1 cellular context compared by ENCODE assay signal in the genomic region with DNA sequence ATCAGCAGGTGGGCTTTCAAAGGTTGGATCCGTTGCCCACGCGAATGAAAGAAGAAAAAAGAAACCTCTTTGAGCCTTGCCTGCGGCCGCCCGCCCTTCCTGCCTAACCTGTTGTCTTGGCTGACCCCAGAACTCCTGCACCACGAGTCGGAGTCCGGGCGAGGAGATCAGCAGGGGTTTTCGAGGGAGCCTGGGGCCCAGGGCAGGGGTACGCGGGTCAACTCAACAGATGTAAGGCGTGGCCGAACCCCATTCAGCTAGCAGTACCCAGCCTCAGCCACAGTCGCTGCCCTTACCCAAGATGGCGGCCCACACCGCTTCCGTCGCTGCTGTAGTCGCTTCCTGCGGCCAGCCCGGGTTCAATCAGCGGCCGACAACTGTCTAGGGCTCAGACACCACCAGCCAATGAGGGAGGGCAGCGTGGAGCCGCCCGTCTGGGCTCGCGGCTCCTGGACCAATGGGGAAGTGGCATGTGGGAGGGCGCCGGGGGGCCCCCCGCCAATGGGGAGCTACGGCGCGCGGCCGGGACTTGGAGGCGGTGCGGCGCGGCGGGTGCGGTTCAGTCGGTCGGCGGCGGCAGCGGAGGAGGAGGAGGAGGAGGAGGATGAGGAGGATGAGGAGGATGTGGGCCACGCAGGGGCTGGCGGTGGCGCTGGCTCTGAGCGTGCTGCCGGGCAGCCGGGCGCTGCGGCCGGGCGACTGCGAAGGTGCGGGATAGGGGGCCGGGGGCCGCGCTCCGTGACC.
TF ChIP-seq lines count a peak whose summit lies in the region.

A gene (plus strand): TSS at position 562 of the 744 bp plus-strand sequence. CDS start 52 bp downstream, at position 614.

TF ChIP-seq in HepG2, 621 proteins besides CTCF, POLR2A, EP300 and RAD21 (continued from another document and continues in another):
- no peak for TF ChIP-seq RBAK (CRISPR knock-in tag; IDR thresholded peaks at IDR 0.05)
- TF ChIP-seq, protein P1, sequence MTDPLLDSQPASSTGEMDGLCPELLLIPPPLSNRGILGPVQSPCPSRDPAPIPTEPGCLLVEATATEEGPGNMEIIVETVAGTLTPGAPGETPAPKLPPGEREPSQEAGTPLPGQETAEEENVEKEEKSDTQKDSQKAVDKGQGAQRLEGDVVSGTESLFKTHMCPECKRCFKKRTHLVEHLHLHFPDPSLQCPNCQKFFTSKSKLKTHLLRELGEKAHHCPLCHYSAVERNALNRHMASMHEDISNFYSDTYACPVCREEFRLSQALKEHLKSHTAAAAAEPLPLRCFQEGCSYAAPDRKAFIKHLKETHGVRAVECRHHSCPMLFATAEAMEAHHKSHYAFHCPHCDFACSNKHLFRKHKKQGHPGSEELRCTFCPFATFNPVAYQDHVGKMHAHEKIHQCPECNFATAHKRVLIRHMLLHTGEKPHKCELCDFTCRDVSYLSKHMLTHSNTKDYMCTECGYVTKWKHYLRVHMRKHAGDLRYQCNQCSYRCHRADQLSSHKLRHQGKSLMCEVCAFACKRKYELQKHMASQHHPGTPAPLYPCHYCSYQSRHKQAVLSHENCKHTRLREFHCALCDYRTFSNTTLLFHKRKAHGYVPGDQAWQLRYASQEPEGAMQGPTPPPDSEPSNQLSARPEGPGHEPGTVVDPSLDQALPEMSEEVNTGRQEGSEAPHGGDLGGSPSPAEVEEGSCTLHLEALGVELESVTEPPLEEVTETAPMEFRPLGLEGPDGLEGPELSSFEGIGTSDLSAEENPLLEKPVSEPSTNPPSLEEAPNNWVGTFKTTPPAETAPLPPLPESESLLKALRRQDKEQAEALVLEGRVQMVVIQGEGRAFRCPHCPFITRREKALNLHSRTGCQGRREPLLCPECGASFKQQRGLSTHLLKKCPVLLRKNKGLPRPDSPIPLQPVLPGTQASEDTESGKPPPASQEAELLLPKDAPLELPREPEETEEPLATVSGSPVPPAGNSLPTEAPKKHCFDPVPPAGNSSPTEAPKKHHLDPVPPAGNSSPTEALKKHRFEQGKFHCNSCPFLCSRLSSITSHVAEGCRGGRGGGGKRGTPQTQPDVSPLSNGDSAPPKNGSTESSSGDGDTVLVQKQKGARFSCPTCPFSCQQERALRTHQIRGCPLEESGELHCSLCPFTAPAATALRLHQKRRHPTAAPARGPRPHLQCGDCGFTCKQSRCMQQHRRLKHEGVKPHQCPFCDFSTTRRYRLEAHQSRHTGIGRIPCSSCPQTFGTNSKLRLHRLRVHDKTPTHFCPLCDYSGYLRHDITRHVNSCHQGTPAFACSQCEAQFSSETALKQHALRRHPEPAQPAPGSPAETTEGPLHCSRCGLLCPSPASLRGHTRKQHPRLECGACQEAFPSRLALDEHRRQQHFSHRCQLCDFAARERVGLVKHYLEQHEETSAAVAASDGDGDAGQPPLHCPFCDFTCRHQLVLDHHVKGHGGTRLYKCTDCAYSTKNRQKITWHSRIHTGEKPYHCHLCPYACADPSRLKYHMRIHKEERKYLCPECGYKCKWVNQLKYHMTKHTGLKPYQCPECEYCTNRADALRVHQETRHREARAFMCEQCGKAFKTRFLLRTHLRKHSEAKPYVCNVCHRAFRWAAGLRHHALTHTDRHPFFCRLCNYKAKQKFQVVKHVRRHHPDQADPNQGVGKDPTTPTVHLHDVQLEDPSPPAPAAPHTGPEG (CRISPR knock-in tag; IDR thresholded peaks at IDR 0.05), result no peak
- TF ChIP-seq ZNF230 (CRISPR knock-in tag; IDR thresholded peaks at IDR 0.05), result peak; percentile 46; the same call in 1 of the 2 replicates
- TF ChIP-seq, protein P2, sequence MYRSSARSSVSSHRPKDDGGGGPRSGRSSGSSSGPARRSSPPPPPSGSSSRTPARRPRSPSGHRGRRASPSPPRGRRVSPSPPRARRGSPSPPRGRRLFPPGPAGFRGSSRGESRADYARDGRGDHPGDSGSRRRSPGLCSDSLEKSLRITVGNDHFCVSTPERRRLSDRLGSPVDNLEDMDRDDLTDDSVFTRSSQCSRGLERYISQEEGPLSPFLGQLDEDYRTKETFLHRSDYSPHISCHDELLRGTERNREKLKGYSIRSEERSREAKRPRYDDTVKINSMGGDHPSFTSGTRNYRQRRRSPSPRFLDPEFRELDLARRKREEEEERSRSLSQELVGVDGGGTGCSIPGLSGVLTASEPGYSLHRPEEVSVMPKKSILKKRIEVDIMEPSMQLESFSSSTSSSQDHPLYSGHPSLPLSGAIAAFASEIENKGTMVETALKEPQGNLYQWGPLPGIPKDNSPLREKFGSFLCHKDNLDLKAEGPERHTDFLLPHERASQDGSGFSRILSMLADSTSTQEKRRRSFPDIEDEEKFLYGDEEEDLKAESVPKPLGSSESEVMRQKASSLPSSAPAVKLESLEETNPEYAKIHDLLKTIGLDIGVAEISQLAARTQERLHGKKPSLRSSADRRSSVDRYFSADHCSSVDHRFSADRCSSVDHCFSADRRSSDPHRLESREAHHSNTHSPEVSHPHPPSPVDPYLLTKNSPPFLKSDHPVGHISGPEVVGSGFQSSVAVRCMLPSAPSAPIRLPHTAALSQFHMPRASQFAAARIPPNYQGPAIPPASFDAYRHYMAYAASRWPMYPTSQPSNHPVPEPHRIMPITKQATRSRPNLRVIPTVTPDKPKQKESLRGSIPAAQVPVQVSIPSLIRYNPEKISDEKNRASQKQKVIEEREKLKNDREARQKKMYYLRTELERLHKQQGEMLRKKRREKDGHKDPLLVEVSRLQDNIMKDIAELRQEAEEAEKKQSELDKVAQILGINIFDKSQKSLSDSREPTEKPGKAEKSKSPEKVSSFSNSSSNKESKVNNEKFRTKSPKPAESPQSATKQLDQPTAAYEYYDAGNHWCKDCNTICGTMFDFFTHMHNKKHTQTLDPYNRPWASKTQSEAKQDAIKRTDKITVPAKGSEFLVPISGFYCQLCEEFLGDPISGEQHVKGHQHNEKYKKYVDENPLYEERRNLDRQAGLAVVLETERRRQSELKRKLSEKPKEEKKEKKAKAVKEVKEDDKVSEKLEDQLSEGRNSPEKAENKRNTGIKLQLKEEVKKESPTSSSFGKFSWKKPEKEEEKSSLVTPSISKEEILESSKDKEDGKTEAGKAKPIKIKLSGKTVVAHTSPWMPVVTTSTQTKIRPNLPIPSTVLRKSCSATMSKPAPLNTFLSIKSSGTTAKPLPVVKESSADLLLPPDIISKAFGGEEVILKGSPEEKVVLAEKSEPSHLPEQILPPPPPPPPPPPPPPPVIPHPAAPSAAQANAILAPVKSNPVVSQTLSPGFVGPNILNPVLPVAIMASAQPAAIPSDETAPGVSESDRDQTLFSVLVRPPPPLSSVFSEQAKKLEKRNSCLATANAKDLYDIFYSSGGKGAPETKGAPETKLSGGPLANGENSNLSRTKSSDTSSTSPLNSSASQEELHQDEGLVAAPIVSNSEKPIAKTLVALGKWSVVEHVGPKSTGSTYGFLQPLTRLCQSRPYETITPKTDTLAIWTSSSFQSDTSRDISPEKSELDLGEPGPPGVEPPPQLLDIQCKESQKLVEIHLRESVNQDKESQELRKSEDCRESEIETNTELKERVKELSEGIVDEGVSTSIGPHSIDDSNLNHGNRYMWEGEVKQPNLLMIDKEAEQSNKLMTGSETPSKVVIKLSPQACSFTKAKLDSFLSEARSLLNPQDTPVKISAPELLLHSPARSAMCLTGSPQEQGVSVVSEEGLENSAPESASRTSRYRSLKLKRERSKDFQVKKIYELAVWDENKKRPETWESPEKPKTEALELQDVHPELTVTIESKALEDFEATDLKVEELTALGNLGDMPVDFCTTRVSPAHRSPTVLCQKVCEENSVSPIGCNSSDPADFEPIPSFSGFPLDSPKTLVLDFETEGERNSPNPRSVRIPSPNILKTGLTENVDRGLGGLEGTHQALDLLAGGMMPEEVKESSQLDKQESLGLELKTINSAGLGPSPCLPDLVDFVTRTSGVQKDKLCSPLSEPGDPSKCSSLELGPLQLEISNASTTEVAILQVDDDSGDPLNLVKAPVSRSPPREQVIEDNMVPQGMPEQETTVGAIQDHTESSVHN (CRISPR knock-in tag; IDR thresholded peaks at IDR 0.05), result no peak
- peak; percentile 94 for TF ChIP-seq YEATS4 (CRISPR knock-in tag; IDR thresholded peaks at IDR 0.05; ENCODE audit: borderline replicate concordance)
- TF ChIP-seq ZNF589 (CRISPR knock-in tag; conservative IDR thresholded peaks at IDR 0.05), result 0 out of 2 replicates have a peak, but pooled peaks have one; percentile 71
- TF ChIP-seq NR2C2 (CRISPR knock-in tag; IDR thresholded peaks at IDR 0.05; ENCODE audit: borderline replicate concordance), result peak; percentile 87
- TF ChIP-seq, protein P3, sequence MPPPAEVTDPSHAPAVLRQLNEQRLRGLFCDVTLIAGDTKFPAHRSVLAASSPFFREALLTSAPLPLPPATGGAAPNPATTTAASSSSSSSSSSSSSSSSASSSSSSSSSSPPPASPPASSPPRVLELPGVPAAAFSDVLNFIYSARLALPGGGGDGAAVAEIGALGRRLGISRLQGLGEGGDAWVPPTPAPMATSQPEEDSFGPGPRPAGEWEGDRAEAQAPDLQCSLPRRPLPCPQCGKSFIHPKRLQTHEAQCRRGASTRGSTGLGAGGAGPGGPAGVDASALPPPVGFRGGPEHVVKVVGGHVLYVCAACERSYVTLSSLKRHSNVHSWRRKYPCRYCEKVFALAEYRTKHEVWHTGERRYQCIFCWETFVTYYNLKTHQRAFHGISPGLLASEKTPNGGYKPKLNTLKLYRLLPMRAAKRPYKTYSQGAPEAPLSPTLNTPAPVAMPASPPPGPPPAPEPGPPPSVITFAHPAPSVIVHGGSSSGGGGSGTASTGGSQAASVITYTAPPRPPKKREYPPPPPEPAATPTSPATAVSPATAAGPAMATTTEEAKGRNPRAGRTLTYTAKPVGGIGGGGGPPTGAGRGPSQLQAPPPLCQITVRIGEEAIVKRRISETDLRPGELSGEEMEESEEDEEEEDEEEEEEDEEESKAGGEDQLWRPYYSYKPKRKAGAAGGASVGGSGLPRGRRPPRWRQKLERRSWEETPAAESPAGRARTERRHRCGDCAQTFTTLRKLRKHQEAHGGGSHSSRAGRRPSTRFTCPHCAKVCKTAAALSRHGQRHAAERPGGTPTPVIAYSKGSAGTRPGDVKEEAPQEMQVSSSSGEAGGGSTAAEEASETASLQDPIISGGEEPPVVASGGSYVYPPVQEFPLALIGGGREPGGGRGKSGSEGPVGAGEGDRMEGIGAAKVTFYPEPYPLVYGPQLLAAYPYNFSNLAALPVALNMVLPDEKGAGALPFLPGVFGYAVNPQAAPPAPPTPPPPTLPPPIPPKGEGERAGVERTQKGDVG (CRISPR knock-in tag; IDR thresholded peaks at IDR 0.05; ENCODE audit: borderline replicate concordance), result no peak
- peak; percentile 85; the same call in 1 of the 2 replicates for TF ChIP-seq SNAI1 (CRISPR knock-in tag; IDR thresholded peaks at IDR 0.05; ENCODE audit: borderline replicate concordance)
- no peak for TF ChIP-seq EHMT2 (IDR thresholded peaks at IDR 0.05; ENCODE audit: borderline replicate concordance, low read depth, low read length)
- TF ChIP-seq AGO1 (IDR thresholded peaks at IDR 0.05; ENCODE audit: low read depth, low read length, poor library complexity, severe bottlenecking), result peak; percentile 35
- TF ChIP-seq, protein P4, sequence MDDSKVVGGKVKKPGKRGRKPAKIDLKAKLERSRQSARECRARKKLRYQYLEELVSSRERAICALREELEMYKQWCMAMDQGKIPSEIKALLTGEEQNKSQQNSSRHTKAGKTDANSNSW (CRISPR knock-in tag; IDR thresholded peaks at IDR 0.05; ENCODE audit: borderline replicate concordance), result peak; percentile 73; the same call in 1 of the 2 replicates
- TF ChIP-seq, protein P5, sequence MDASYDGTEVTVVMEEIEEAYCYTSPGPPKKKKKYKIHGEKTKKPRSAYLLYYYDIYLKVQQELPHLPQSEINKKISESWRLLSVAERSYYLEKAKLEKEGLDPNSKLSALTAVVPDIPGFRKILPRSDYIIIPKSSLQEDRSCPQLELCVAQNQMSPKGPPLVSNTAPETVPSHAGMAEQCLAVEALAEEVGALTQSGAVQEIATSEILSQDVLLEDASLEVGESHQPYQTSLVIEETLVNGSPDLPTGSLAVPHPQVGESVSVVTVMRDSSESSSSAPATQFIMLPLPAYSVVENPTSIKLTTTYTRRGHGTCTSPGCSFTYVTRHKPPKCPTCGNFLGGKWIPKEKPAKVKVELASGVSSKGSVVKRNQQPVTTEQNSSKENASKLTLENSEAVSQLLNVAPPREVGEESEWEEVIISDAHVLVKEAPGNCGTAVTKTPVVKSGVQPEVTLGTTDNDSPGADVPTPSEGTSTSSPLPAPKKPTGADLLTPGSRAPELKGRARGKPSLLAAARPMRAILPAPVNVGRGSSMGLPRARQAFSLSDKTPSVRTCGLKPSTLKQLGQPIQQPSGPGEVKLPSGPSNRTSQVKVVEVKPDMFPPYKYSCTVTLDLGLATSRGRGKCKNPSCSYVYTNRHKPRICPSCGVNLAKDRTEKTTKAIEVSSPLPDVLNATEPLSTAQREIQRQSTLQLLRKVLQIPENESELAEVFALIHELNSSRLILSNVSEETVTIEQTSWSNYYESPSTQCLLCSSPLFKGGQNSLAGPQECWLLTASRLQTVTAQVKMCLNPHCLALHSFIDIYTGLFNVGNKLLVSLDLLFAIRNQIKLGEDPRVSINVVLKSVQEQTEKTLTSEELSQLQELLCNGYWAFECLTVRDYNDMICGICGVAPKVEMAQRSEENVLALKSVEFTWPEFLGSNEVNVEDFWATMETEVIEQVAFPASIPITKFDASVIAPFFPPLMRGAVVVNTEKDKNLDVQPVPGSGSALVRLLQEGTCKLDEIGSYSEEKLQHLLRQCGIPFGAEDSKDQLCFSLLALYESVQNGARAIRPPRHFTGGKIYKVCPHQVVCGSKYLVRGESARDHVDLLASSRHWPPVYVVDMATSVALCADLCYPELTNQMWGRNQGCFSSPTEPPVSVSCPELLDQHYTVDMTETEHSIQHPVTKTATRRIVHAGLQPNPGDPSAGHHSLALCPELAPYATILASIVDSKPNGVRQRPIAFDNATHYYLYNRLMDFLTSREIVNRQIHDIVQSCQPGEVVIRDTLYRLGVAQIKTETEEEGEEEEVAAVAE (CRISPR knock-in tag; IDR thresholded peaks at IDR 0.05; ENCODE audit: borderline replicate concordance), result peak; percentile 85
- TF ChIP-seq ZNF672 (CRISPR knock-in tag; IDR thresholded peaks at IDR 0.05), result no peak
- peak; percentile 75; the same call in 1 of the 2 replicates for TF ChIP-seq ZNF563 (CRISPR knock-in tag; IDR thresholded peaks at IDR 0.05)
- 0 out of 2 replicates have a peak, but pooled peaks have one; percentile 11 for TF ChIP-seq ESRRA (CRISPR knock-in tag; IDR thresholded peaks at IDR 0.05; ENCODE audit: low read depth)
- no peak for TF ChIP-seq ZNF615 (CRISPR knock-in tag; IDR thresholded peaks at IDR 0.05; ENCODE audit: borderline replicate concordance)
- no peak for TF ChIP-seq ZNF30 (CRISPR knock-in tag; IDR thresholded peaks at IDR 0.05)
- peak; percentile 82; the same call in 1 of the 2 replicates for TF ChIP-seq ZNF788 (CRISPR knock-in tag; IDR thresholded peaks at IDR 0.05; ENCODE audit: borderline replicate concordance)
- no peak for TF ChIP-seq RELA (CRISPR knock-in tag; IDR thresholded peaks at IDR 0.05)
- TF ChIP-seq, protein P6, sequence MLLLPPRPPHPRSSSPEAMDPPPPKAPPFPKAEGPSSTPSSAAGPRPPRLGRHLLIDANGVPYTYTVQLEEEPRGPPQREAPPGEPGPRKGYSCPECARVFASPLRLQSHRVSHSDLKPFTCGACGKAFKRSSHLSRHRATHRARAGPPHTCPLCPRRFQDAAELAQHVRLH (CRISPR knock-in tag; IDR thresholded peaks at IDR 0.05; ENCODE audit: borderline replicate concordance, low read depth), result peak; percentile 39; the same call in 1 of the 2 replicates
- TF ChIP-seq, protein P7, sequence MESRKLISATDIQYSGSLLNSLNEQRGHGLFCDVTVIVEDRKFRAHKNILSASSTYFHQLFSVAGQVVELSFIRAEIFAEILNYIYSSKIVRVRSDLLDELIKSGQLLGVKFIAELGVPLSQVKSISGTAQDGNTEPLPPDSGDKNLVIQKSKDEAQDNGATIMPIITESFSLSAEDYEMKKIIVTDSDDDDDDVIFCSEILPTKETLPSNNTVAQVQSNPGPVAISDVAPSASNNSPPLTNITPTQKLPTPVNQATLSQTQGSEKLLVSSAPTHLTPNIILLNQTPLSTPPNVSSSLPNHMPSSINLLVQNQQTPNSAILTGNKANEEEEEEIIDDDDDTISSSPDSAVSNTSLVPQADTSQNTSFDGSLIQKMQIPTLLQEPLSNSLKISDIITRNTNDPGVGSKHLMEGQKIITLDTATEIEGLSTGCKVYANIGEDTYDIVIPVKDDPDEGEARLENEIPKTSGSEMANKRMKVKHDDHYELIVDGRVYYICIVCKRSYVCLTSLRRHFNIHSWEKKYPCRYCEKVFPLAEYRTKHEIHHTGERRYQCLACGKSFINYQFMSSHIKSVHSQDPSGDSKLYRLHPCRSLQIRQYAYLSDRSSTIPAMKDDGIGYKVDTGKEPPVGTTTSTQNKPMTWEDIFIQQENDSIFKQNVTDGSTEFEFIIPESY (CRISPR knock-in tag; IDR thresholded peaks at IDR 0.05), result no peak
